ENCODE assay signal across 15 cellular contexts in genomic region chr7:2804227-2804763, GRCh38. TPM values are rescaled to one million over a fixed set of nuclear protein-coding genes. Genes with fewer than 3 reads are reported as not detected.
DNase-seq lines count a peak whose midpoint lies in the region; ATAC-seq and TF ChIP-seq lines count a peak whose summit lies in the region.
"Had no signal": no experiment of that assay in that cellular context is flagged by ENCODE, and none has a peak within 500 bp of the region (broad histone marks: within the 10 kb centered on the region; RNA-seq: fewer than 3 reads in every experiment).

No MANE protein-coding gene starts in this region.

- H3K4me1 Mint-ChIP-seq in progenitor cell of endocrine pancreas (ENCODE audit: low read depth): peaks cover 40% of the 10 kb centered on the region

- ATAC-seq in GM18511 (IDR thresholded peaks at IDR 0.05; ENCODE audit: unreplicated experiment): no peak
- ATAC-seq: activated T-cell treated with anti-CD3 and anti-CD28 coated beads, Interleukin-2, amount 50 U/mL, for 4 hours; natural killer cell had no signal

- no peaks in the 10 kb centered on the region for H3K27me3 Mint-ChIP-seq in progenitor cell of endocrine pancreas

- peak; percentile 13 for DNase-seq in ELF-1 (ENCODE audit: low read depth, low spot score)
- peak; percentile 56 for DNase-seq in OCI-M1 (lab: John Stamatoyannopoulos, UW)
- no peak for DNase-seq in epithelial cell of proximal tubule (ENCODE audit: low read depth)
- no peak for DNase-seq in progenitor cell of endocrine pancreas (ENCODE audit: low spot score, unreplicated experiment)
- DNase-seq in GM03348 (ENCODE audit: low spot score): no peak
- no peak for DNase-seq in HPDE6-E6E7 (ENCODE audit: extremely low spot score)
- DNase-seq: activated T-cell treated with anti-CD3 and anti-CD28 coated beads, Interleukin-2, amount 50 U/mL, for 4 hours; HCEC 1CT; natural killer cell; NCI-H1092; NCI-H226; NK-92 treated with Interleukin-12 subunit alpha and Interleukin-12 subunit beta, amount 100 ng/mL, for 24 hours; retina had no signal

- H3K27ac Mint-ChIP-seq in progenitor cell of endocrine pancreas: no peak overlapping the region
- H3K27ac Mint-ChIP-seq: natural killer cell had no signal

- peaks cover 6% of the 10 kb centered on the region for H3K36me3 Mint-ChIP-seq in progenitor cell of endocrine pancreas (ENCODE audit: insufficient read depth)
- H3K36me3 Mint-ChIP-seq: natural killer cell had no signal

- H3K4me3 ChIP-seq in epithelial cell of proximal tubule (ENCODE audit: low read depth, low read length): no peak overlapping the region
- H3K4me3 ChIP-seq: SK-N-MC had no signal

- H3K4me3 Mint-ChIP-seq in progenitor cell of endocrine pancreas (ENCODE audit: low read depth): no peak overlapping the region
- H3K4me3 Mint-ChIP-seq: activated T-cell treated with anti-CD3 and anti-CD28 coated beads, Interleukin-2, amount 50 U/mL, for 4 hours; natural killer cell had no signal

- peaks cover 6% of the 10 kb centered on the region for H3K9me3 Mint-ChIP-seq in progenitor cell of endocrine pancreas (ENCODE audit: low read depth)
- H3K9me3 Mint-ChIP-seq: activated T-cell treated with anti-CD3 and anti-CD28 coated beads, Interleukin-2, amount 50 U/mL, for 4 hours; natural killer cell had no signal

- peak; percentile 23 for TF ChIP-seq CTCF in epithelial cell of proximal tubule (conservative IDR thresholded peaks at IDR 0.05; ENCODE audit: low read depth, low read length)
- peak; percentile 20 for TF ChIP-seq CTCF in progenitor cell of endocrine pancreas (IDR thresholded peaks at IDR 0.05; ENCODE audit: unreplicated experiment)

RNA-seq across cellular contexts. Expression of gene GNA12, which starts 39.8 kb away (rescaled TPM):
- total RNA-seq in epithelial cell of proximal tubule: 19.3 and 22.4 TPM in 2 replicates
- total RNA-seq in progenitor cell of endocrine pancreas: 65.4 and 68.6 TPM in 2 replicates

Comparison
In these comparisons a context has a peak if more than half of its experiments do, and no peak if none do; other contexts are left out.
1. DNase-seq: peak in ELF-1 (single experiment) and OCI-M1 (single experiment); none in epithelial cell of proximal tubule (single experiment), progenitor cell of endocrine pancreas (single experiment), GM03348 (single experiment) and HPDE6-E6E7 (single experiment).